14 cellular contexts compared by ENCODE assay signal in genomic region chr11:24373516-24373915, GRCh38.
DNase-seq lines count a peak whose midpoint lies in the region; ATAC-seq and TF ChIP-seq lines count a peak whose summit lies in the region.
"Had no signal": no experiment of that assay in that cellular context is flagged by ENCODE, and none has a peak within 500 bp of the region (broad histone marks: within the 10 kb centered on the region; RNA-seq: fewer than 3 reads in every experiment).

No MANE protein-coding gene starts in this region.

- no peaks in the 10 kb centered on the region for H3F3A ChIP-seq in GM23248 (ENCODE audit: insufficient read depth)

- H3K79me2 ChIP-seq in GM23248 (ENCODE audit: insufficient read depth) = no peaks in the 10 kb centered on the region

- H3K4me2 ChIP-seq in GM23248 (ENCODE audit: unreplicated experiment) = no peak overlapping the region
- H3K4me2 ChIP-seq: A549, BLaER1 had no signal

- H3K36me3 ChIP-seq in GM23248 (ENCODE audit: low read depth) = no peaks in the 10 kb centered on the region
- H3K36me3 ChIP-seq: BLaER1, HAP-1 had no signal

- 22 to 39% methylated on average over 1 of the region's 1 CpG for WGBS in GM23248 (ENCODE audit: low coverage in 1 of 2, low lambda C conversion rate in 2 of 2, missing lambda C conversion rate in 2 of 2), 2 experiments

- H3K9me2 ChIP-seq in GM23248 (ENCODE audit: insufficient read depth) = no peaks in the 10 kb centered on the region

- no peaks in the 10 kb centered on the region for H3K4me1 ChIP-seq in GM23248 (ENCODE audit: insufficient read depth)
- H3K4me1 ChIP-seq: A549, BLaER1 had no signal

- TF ChIP-seq CTCF in fibroblast of pulmonary artery (IDR thresholded peaks at IDR 0.05; ENCODE audit: low read length, missing control alignments) = no peak

- H2AFZ ChIP-seq in GM23248 = no peak overlapping the region

- no peak overlapping the region for H3K27ac ChIP-seq in GM23248
- H3K27ac ChIP-seq: A549, BLaER1 had no signal

- no peak overlapping the region for H3K9ac ChIP-seq in GM23248
- H3K9ac ChIP-seq: BLaER1 had no signal

- DNase-seq in GM23248 = peak; percentile 1
- peak; percentile 18 for DNase-seq in OCI-M1 (lab: John Stamatoyannopoulos, UW)
- DNase-seq in fibroblast of pulmonary artery (ENCODE audit: low read depth) = peak; percentile 8
- DNase-seq in stromal cell of bone marrow (ENCODE audit: low read depth) = peak; percentile 6
- no peak for DNase-seq in KBM-7
- DNase-seq in retina = no peak
- DNase-seq: CD4-positive, CD25-positive, alpha-beta regulatory T cell; DMS53; GF-D8 had no signal

- in situ Hi-C loops in GM23248 (cut with MboI) = no loop called here
- in situ Hi-C loops in KBM-7 (cut with MboI; ENCODE audit: low pct_unique_long_range_greater_than_20kb, low sequenced_read_pairs) = no loop called here

- H3K4me3 ChIP-seq in GM23248 = no peak overlapping the region
- H3K4me3 ChIP-seq in fibroblast of pulmonary artery (replicated peaks; ENCODE audit: low read depth, low read length) = no peak overlapping the region
- H3K4me3 ChIP-seq: A549, BLaER1, HAP-1 had no signal

- H3K9me3 ChIP-seq in GM23248 (ENCODE audit: low read depth) = no peaks in the 10 kb centered on the region
- H3K9me3 ChIP-seq: A549, BLaER1, HAP-1 had no signal

- H4K20me1 ChIP-seq in GM23248 (ENCODE audit: insufficient read depth) = no peaks in the 10 kb centered on the region
- H4K20me1 ChIP-seq: BLaER1 had no signal

- no peaks in the 10 kb centered on the region for H3K27me3 ChIP-seq in GM23248 (replicated peaks; ENCODE audit: insufficient read depth)
- H3K27me3 ChIP-seq: BLaER1 had no signal

- no peak for ATAC-seq in esophagus mucosa
- ATAC-seq: A549, HepG2 had no signal

Comparison
In these comparisons a context has a peak if more than half of its experiments do, and no peak if none do; other contexts are left out.
1. DNase-seq: peak in GM23248 (single experiment), OCI-M1 (single experiment), fibroblast of pulmonary artery (single experiment) and stromal cell of bone marrow (single experiment); none in KBM-7 (single experiment) and retina (single experiment).